16 cellular contexts compared by ENCODE assay signal in genomic region chr2:205637037-205637602, GRCh38. TPM values are rescaled to one million over a fixed set of nuclear protein-coding genes. Genes with fewer than 3 reads are reported as not detected.
DNase-seq lines count a peak whose midpoint lies in the region; ATAC-seq and TF ChIP-seq lines count a peak whose summit lies in the region.
"Had no signal": no experiment of that assay in that cellular context is flagged by ENCODE, and none has a peak within 500 bp of the region (broad histone marks: within the 10 kb centered on the region; RNA-seq: fewer than 3 reads in every experiment).

No MANE protein-coding gene starts in this region.

- peaks cover 0 to 4% of the 10 kb centered on the region in 2 donors for H3K9me3 Mint-ChIP-seq in activated T-cell treated with anti-CD3 and anti-CD28 coated beads, Interleukin-2, amount 50 U/mL, for 72 hours
- no peaks in the 10 kb centered on the region for H3K9me3 Mint-ChIP-seq in activated T-helper 2 cell treated with anti-CD3 and anti-CD28 coated beads, Interferon-gamma antibody, Interleukin-2, Interleukin-4, amounts not matched to agents 10 μg/mL and 5 μg/mL and 100 μg/mL, durations not matched to agents 14 hours and 24 hours and 36 hours
- H3K9me3 Mint-ChIP-seq in stimulated activated memory B cell treated with anti-CD40 and anti-IgM and Interleukin-4, amounts not matched to agents 10 μg/mL and 1 μg/mL and 100 μg/mL, for 72 hours = peaks cover 8% of the 10 kb centered on the region
- H3K9me3 Mint-ChIP-seq in Calu3 (ENCODE audit: low read depth, unreplicated experiment) = no peaks in the 10 kb centered on the region

- BruUV-seq in IMR-90 (replicated peaks; lab: Mats Ljungman, UMichigan) (no TSS peak), Calu3 (replicated peaks; lab: Mats Ljungman, UMichigan) (no TSS peak)

- no peak overlapping the region for H2AFZ ChIP-seq in IMR-90 (replicated peaks; ENCODE audit: low read length, poor library complexity)

- no peaks in the 10 kb centered on the region for H3K27me3 Mint-ChIP-seq in activated T-cell treated with anti-CD3 and anti-CD28 coated beads, Interleukin-2, amount 50 U/mL, for 72 hours (ENCODE audit: low read depth)
- H3K27me3 Mint-ChIP-seq in activated T-helper 2 cell treated with anti-CD3 and anti-CD28 coated beads, Interferon-gamma antibody, Interleukin-2, Interleukin-4, amounts not matched to agents 10 μg/mL and 5 μg/mL and 100 μg/mL, durations not matched to agents 14 hours and 24 hours and 36 hours (ENCODE audit: low read depth) = no peaks in the 10 kb centered on the region
- H3K27me3 Mint-ChIP-seq in stimulated activated memory B cell treated with anti-CD40 and anti-IgM and Interleukin-4, amounts not matched to agents 10 μg/mL and 1 μg/mL and 100 μg/mL, for 72 hours = peaks cover 29% of the 10 kb centered on the region
- peaks cover 16% of the 10 kb centered on the region for H3K27me3 Mint-ChIP-seq in Calu3 (ENCODE audit: unreplicated experiment)

- ATAC-seq in activated T-cell treated with anti-CD3 and anti-CD28 coated beads, Interleukin-2, amount 50 U/mL, for 72 hours (replicated peaks in 1 of 2) = peak; percentile 54 to 57
- ATAC-seq in IMR-90 (ENCODE audit: low read depth) = no peak
- ATAC-seq in stimulated activated memory B cell treated with anti-CD40 and anti-IgM and Interleukin-4, amounts not matched to agents 10 μg/mL and 1 μg/mL and 100 μg/mL, for 72 hours = peak; percentile 37

- peak in 1 of 2 donors; percentile 8 for DNase-seq in activated T-cell treated with anti-CD3 and anti-CD28 coated beads, Interleukin-2, amount 50 U/mL, for 72 hours
- DNase-seq in activated T-cell treated with anti-CD3 and anti-CD28 coated beads, Interleukin-2, amount 50 U/mL, for 48 hours = no peak
- DNase-seq in IMR-90 (no peak), Calu3 (no peak), EL (no peak)
- DNase-seq in activated T-helper 2 cell treated with anti-CD3 and anti-CD28 coated beads, Interferon-gamma antibody, Interleukin-2, Interleukin-4, amounts not matched to agents 10 μg/mL and 5 μg/mL and 100 μg/mL, durations not matched to agents 14 hours and 24 hours and 36 hours (ENCODE audit: low spot score) = no peak
- DNase-seq: C1 segment of cervical spinal cord, DMS79 treated with DMSO at 0.1 percent for 48 hours, Kasumi-1, MG63, NCI-H1048, NCI-H1436 treated with DMSO at 0.1 percent for 48 hours, NCI-H2029, NCI-H526 had no signal

- no peak overlapping the region for H3K4me2 ChIP-seq in IMR-90 (ENCODE audit: low read depth, low read length)

- no peak overlapping the region for H4K5ac ChIP-seq in IMR-90 (ENCODE audit: low read depth, low read length)

- peaks cover 1% of the 10 kb centered on the region; the same call in 1 of the 2 replicates for H3K4me1 ChIP-seq in IMR-90 (ENCODE audit: control insufficient read depth, insufficient read depth, low read length)
- H3K4me1 ChIP-seq: HAP-1 had no signal

- no peak for TF ChIP-seq POLR2A in IMR-90 (IDR thresholded peaks at IDR 0.05; ENCODE audit: low read depth, low read length)

- H2BK20ac ChIP-seq in IMR-90 (ENCODE audit: low read depth, low read length) = no peak overlapping the region

- H3K9me1 ChIP-seq in IMR-90 (ENCODE audit: insufficient read depth, low read length) = no peaks in the 10 kb centered on the region

- TF ChIP-seq RAD21 in IMR-90 (IDR thresholded peaks at IDR 0.05; ENCODE audit: low read length) = no peak

- no peak for TF ChIP-seq CTCF in IMR-90 (conservative IDR thresholded peaks at IDR 0.05; ENCODE audit: low read depth, low read length)
- TF ChIP-seq CTCF in Calu3 (IDR thresholded peaks at IDR 0.05; ENCODE audit: unreplicated experiment) = no peak

- H3K9ac ChIP-seq in IMR-90 (ENCODE audit: low read depth, low read length) = no peak overlapping the region

- peaks cover 5% of the 10 kb centered on the region; the same call in 1 of the 2 replicates for H3K9me3 ChIP-seq in IMR-90 (ENCODE audit: control insufficient read depth, insufficient read depth, low read length)
- H3K9me3 ChIP-seq: HAP-1, MG63 had no signal

- H2BK5ac ChIP-seq in IMR-90 (ENCODE audit: low read depth, low read length, poor library complexity, severe bottlenecking) = no peak overlapping the region

- peak overlapping the region in 1 of 2 donors; percentile 53 for H3K4me3 Mint-ChIP-seq in activated T-cell treated with anti-CD3 and anti-CD28 coated beads, Interleukin-2, amount 50 U/mL, for 72 hours
- H3K4me3 Mint-ChIP-seq in activated T-helper 2 cell treated with anti-CD3 and anti-CD28 coated beads, Interferon-gamma antibody, Interleukin-2, Interleukin-4, amounts not matched to agents 10 μg/mL and 5 μg/mL and 100 μg/mL, durations not matched to agents 14 hours and 24 hours and 36 hours (ENCODE audit: low read depth) = peak overlapping the region; percentile 2
- no peak overlapping the region for H3K4me3 Mint-ChIP-seq in stimulated activated memory B cell treated with anti-CD40 and anti-IgM and Interleukin-4, amounts not matched to agents 10 μg/mL and 1 μg/mL and 100 μg/mL, for 72 hours
- no peak overlapping the region for H3K4me3 Mint-ChIP-seq in Calu3 (ENCODE audit: low read depth, unreplicated experiment)

- H3K18ac ChIP-seq in IMR-90 (ENCODE audit: low read depth, low read length) = no peak overlapping the region

- no peak overlapping the region for H3K4me3 ChIP-seq in IMR-90 (ENCODE audit: insufficient read depth, low read depth, low read length)
- H3K4me3 ChIP-seq: HAP-1, MG63 had no signal

- H3K23ac ChIP-seq in IMR-90 (ENCODE audit: low read depth, low read length) = no peak overlapping the region

- no peak overlapping the region for H4K8ac ChIP-seq in IMR-90 (ENCODE audit: low read depth in 2 of 2, low read length in 2 of 2)

- POLR2A ChIA-PET in IMR-90 (lab: Charles Lee; ENCODE audit: unreplicated experiment) = no interaction called here

- no peak overlapping the region for H2BK120ac ChIP-seq in IMR-90 (ENCODE audit: low read depth, low read length)

- H3K56ac ChIP-seq in IMR-90 (ENCODE audit: extremely low read depth, insufficient read depth, low read length) = no peak overlapping the region

- no CpG with 5 or more reads among the region's 2 CpGs for WGBS in IMR-90 (ENCODE audit: extremely low coverage in 2 of 2, insufficient read length in 1 of 2), 2 experiments

- H4K91ac ChIP-seq in IMR-90 (ENCODE audit: insufficient read depth, low read depth, low read length) = no peak overlapping the region; the same call in 1 of the 2 replicates

- dilution Hi-C loops in IMR-90 (cut with HindIII; ENCODE audit: low sequenced_read_pairs, unreplicated experiment) = no loop called here

- no peaks in the 10 kb centered on the region for H3K27me3 ChIP-seq in IMR-90 (ENCODE audit: control insufficient read depth, insufficient read depth, low read length)
- H3K27me3 ChIP-seq: MG63 had no signal

- no peak overlapping the region for H2AK9ac ChIP-seq in IMR-90 (replicated peaks; ENCODE audit: low read depth, low read length, poor library complexity)

- intact Hi-C loops in IMR-90 (cut with micrococcal nuclease) (no loop called here), Calu3 (cut with micrococcal nuclease; ENCODE audit: unreplicated experiment) (no loop called here)
- intact Hi-C loops in activated T-helper 2 cell treated with anti-CD3 and anti-CD28 coated beads, Interferon-gamma antibody, Interleukin-2, Interleukin-4, amounts not matched to agents 10 μg/mL and 5 μg/mL and 100 μg/mL, durations not matched to agents 14 hours and 24 hours and 36 hours (cut with micrococcal nuclease) = no loop called here

- H2AK5ac ChIP-seq in IMR-90 (ENCODE audit: low read depth, low read length) = no peak overlapping the region; the same call in 1 of the 2 replicates

- no peak overlapping the region for H2BK15ac ChIP-seq in IMR-90 (ENCODE audit: low read depth, low read length)

- H3K27ac ChIP-seq in IMR-90 (ENCODE audit: insufficient read depth, low read length) = no peak overlapping the region

- H3K4me1 Mint-ChIP-seq in activated T-cell treated with anti-CD3 and anti-CD28 coated beads, Interleukin-2, amount 50 U/mL, for 72 hours (ENCODE audit: low read depth) = peaks cover 21% of the 10 kb centered on the region
- H3K4me1 Mint-ChIP-seq in activated T-helper 2 cell treated with anti-CD3 and anti-CD28 coated beads, Interferon-gamma antibody, Interleukin-2, Interleukin-4, amounts not matched to agents 10 μg/mL and 5 μg/mL and 100 μg/mL, durations not matched to agents 14 hours and 24 hours and 36 hours (ENCODE audit: low read depth) = peaks cover 47% of the 10 kb centered on the region
- peaks cover 7% of the 10 kb centered on the region for H3K4me1 Mint-ChIP-seq in stimulated activated memory B cell treated with anti-CD40 and anti-IgM and Interleukin-4, amounts not matched to agents 10 μg/mL and 1 μg/mL and 100 μg/mL, for 72 hours
- H3K4me1 Mint-ChIP-seq in Calu3 (ENCODE audit: low read depth, unreplicated experiment) = no peaks in the 10 kb centered on the region

- H3K14ac ChIP-seq in IMR-90 (replicated peaks; ENCODE audit: low read depth, low read length) = 0 out of 2 replicates have a peak overlapping the region, but pooled peaks have one; percentile 58

- H3K36me3 Mint-ChIP-seq in activated T-cell treated with anti-CD3 and anti-CD28 coated beads, Interleukin-2, amount 50 U/mL, for 72 hours (ENCODE audit: insufficient read depth in 2 of 2) = peaks cover 0 to 1% of the 10 kb centered on the region in 2 donors
- H3K36me3 Mint-ChIP-seq in activated T-helper 2 cell treated with anti-CD3 and anti-CD28 coated beads, Interferon-gamma antibody, Interleukin-2, Interleukin-4, amounts not matched to agents 10 μg/mL and 5 μg/mL and 100 μg/mL, durations not matched to agents 14 hours and 24 hours and 36 hours (ENCODE audit: low read depth) = peaks cover 3% of the 10 kb centered on the region
- no peaks in the 10 kb centered on the region for H3K36me3 Mint-ChIP-seq in stimulated activated memory B cell treated with anti-CD40 and anti-IgM and Interleukin-4, amounts not matched to agents 10 μg/mL and 1 μg/mL and 100 μg/mL, for 72 hours
- H3K36me3 Mint-ChIP-seq in Calu3 (ENCODE audit: insufficient read depth, unreplicated experiment) = no peaks in the 10 kb centered on the region

- no peak overlapping the region for H3K4ac ChIP-seq in IMR-90 (ENCODE audit: low read depth, low read length)

- H3K27ac Mint-ChIP-seq in activated T-cell treated with anti-CD3 and anti-CD28 coated beads, Interleukin-2, amount 50 U/mL, for 72 hours = no peak overlapping the region
- peak overlapping the region; percentile 84 for H3K27ac Mint-ChIP-seq in activated T-helper 2 cell treated with anti-CD3 and anti-CD28 coated beads, Interferon-gamma antibody, Interleukin-2, Interleukin-4, amounts not matched to agents 10 μg/mL and 5 μg/mL and 100 μg/mL, durations not matched to agents 14 hours and 24 hours and 36 hours
- H3K27ac Mint-ChIP-seq in stimulated activated memory B cell treated with anti-CD40 and anti-IgM and Interleukin-4, amounts not matched to agents 10 μg/mL and 1 μg/mL and 100 μg/mL, for 72 hours = no peak overlapping the region
- no peak overlapping the region for H3K27ac Mint-ChIP-seq in Calu3 (ENCODE audit: unreplicated experiment)

- H4K20me1 ChIP-seq in IMR-90 (ENCODE audit: insufficient read depth, low read length) = no peaks in the 10 kb centered on the region

- in situ Hi-C loops in IMR-90 (cut with MboI; ENCODE audit: low sequenced_read_pairs) = loop anchor here (25.0 kb wide), 1 partner anchor 100 kb away; no protein-coding TSS in a partner anchor

- no peaks in the 10 kb centered on the region for H3K36me3 ChIP-seq in IMR-90 (ENCODE audit: control insufficient read depth, insufficient read depth, low read length)
- H3K36me3 ChIP-seq: HAP-1, MG63 had no signal

- CTCF ChIA-PET in IMR-90 (lab: Yijun Ruan, JAX) (no interaction called here), Calu3 (lab: Charles Lee) (no interaction called here)

- H3K79me1 ChIP-seq in IMR-90 (ENCODE audit: low read depth in 1 of 2, low read length in 2 of 2) = no peaks in the 10 kb centered on the region

RNA-seq across cellular contexts. Expression of gene NRP2, which starts 45.2 kb away (rescaled TPM):
- 1 to 10 TPM; 2.5 to 2.6 TPM for total RNA-seq in activated T-cell treated with anti-CD3 and anti-CD28 coated beads, Interleukin-2, amount 50 U/mL, for 72 hours
- total RNA-seq in IMR-90 (2012; rRNA removed) (43.3 and 46.4 TPM in 2 replicates), Calu3 (2022) (12.5 and 19.9 TPM in 2 replicates)
- polyA plus RNA-seq in IMR-90 (2012; rRNA removed) = 45.2 and 51.3 TPM in 2 replicates
- 40.6 and 48.8 TPM in 2 replicates for polyA plus RNA-seq in IMR-90 (2012; cell fraction: cytosol; rRNA removed)
- polyA plus RNA-seq in IMR-90 (2012; cell fraction: nucleus; rRNA removed; ENCODE audit: low replicate concordance) = 27.6 and 54.4 TPM in 2 replicates
- total RNA-seq in activated T-helper 2 cell treated with anti-CD3 and anti-CD28 coated beads, Interferon-gamma antibody, Interleukin-2, Interleukin-4, amounts not matched to agents 10 μg/mL and 5 μg/mL and 100 μg/mL, durations not matched to agents 14 hours and 24 hours and 36 hours = 59.9 and 61.7 TPM in 2 replicates
